Comparison of ENCODE assay signal across 8 cellular contexts in the genomic region with DNA sequence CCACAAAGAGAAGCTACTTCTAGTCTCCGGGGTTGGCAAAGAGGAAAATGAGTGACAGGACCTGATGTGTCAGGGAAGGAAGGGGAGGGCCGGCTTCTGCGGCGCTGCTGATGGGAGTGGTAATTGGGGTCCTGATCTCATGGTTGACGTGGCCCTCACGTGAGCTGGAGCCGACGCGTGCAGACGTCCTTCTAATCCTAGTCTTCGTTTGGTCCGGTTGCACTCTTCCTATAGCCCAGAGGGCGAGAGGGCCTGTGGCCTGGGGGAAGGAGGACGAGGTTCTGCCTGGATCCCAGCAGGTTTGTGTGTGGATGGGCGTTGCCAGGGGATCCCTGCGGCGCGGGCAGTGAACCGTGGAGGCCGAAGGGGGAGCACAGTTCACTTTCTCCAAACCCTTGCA. TPM values are rescaled to one million over a fixed set of nuclear protein-coding genes. Genes with fewer than 3 reads are reported as not detected.
A peak's percentile ranks its signal among the peaks of the same experiment; 100 is the strongest.
DNase-seq lines count a peak whose midpoint lies in the region; TF ChIP-seq lines count a peak whose summit lies in the region.

A gene (plus strand): TSS at position 186 of the 400 bp plus-strand sequence. CDS start 2,384 bp downstream, outside the sequence.

- H3K4me1 Mint-ChIP-seq in CD4-positive, alpha-beta memory T cell: peaks cover 3 to 17% (median 7%) of the 10 kb centered on the region in 4 donors

- no peak for TF ChIP-seq CTCF in WI38 (IDR thresholded peaks at IDR 0.05; ENCODE audit: low read depth, low read length)

- CTCF ChIA-PET in CD4-positive, alpha-beta memory T cell (lab: Charles Lee; ENCODE audit: partially characterized antibody): no interaction called here

- peak within 1 kb of the TSS in 1 of 7 donors; percentile 2 for H3K27ac Mint-ChIP-seq in CD4-positive, alpha-beta memory T cell

- 2% methylated on average over 20 of the region's 20 CpGs for WGBS in HUES64

- no peaks in the 10 kb centered on the region for H3K9me3 Mint-ChIP-seq in CD4-positive, alpha-beta memory T cell

- no peaks in the 10 kb centered on the region for H3K4me1 ChIP-seq in CD4-positive, alpha-beta memory T cell (ENCODE audit: insufficient read depth, low read length)
- H3K4me1 ChIP-seq in HUES64 (ENCODE audit: insufficient read depth, low read length): no peaks in the 10 kb centered on the region

- no peaks in the 10 kb centered on the region for H3K9me3 ChIP-seq in CD4-positive, alpha-beta memory T cell (ENCODE audit: control insufficient read depth in 1 of 2, low read length in 2 of 2)
- H3K9me3 ChIP-seq in HUES64 (ENCODE audit: insufficient read depth, low read depth, low read length): no peaks in the 10 kb centered on the region

- peak in 1 of 5 donors; percentile 4 for DNase-seq in CD4-positive, alpha-beta memory T cell
- DNase-seq in epidermal melanocyte (ENCODE audit: insufficient read length, low spot score) (peak; percentile 26), lung microvascular endothelial cell (ENCODE audit: low read depth in 2 of 2) (peak; percentile 88 to 93), SKM-1 treated with dmso at 0.1 percent for 144 hours (lab: John Stamatoyannopoulos, UW; ENCODE audit: unreplicated experiment) (no peak)
- DNase-seq in stimulated activated CD4-positive, alpha-beta T cell treated with anti-CD3 and anti-CD28 coated beads, TNF-alpha, amount 100 ng/mL, for 24 hours (ENCODE audit: low read depth in 3 of 3): peak in 2 of 3 experiments; percentile 1 to 25
- DNase-seq in effector CD4-positive, alpha-beta T cell: no peak

- POLR2A ChIA-PET in CD4-positive, alpha-beta memory T cell (lab: Charles Lee; ENCODE audit: partially characterized antibody): no interaction called here

- no peaks in the 10 kb centered on the region for H3K27me3 ChIP-seq in CD4-positive, alpha-beta memory T cell (ENCODE audit: insufficient read depth, low read length)
- no peaks in the 10 kb centered on the region for H3K27me3 ChIP-seq in HUES64 (ENCODE audit: insufficient read depth, low read length)

- intact Hi-C loops in CD4-positive, alpha-beta memory T cell (cut with micrococcal nuclease): no loop called here

- no peaks in the 10 kb centered on the region for H3K36me3 ChIP-seq in CD4-positive, alpha-beta memory T cell (ENCODE audit: insufficient read depth, low read length)
- H3K36me3 ChIP-seq in HUES64 (ENCODE audit: insufficient read depth, low read length): peaks cover 10% of the 10 kb centered on the region; the same call in 1 of the 2 replicates

- no peak within 1 kb of the TSS for H3K27ac ChIP-seq in CD4-positive, alpha-beta memory T cell (ENCODE audit: low read depth, low read length)
- H3K27ac ChIP-seq in HUES64 (ENCODE audit: low read depth, low read length): peak within 1 kb of the TSS; percentile 80

- peaks cover 3 to 16% of the 10 kb centered on the region in 2 donors for H3K27me3 Mint-ChIP-seq in CD4-positive, alpha-beta memory T cell

- no peak within 1 kb of the TSS for H3K4me3 ChIP-seq in CD4-positive, alpha-beta memory T cell (ENCODE audit: low read length in 2 of 2)
- H3K4me3 ChIP-seq in HUES64 (ENCODE audit: low read length) (peak within 1 kb of the TSS; percentile 88), WI38 (ENCODE audit: low read depth, low read length) (peak within 1 kb of the TSS; percentile 69)

- peak within 1 kb of the TSS; percentile 11 to 80 (median 75) for H3K4me3 Mint-ChIP-seq in CD4-positive, alpha-beta memory T cell

- no peaks in the 10 kb centered on the region for H3K36me3 Mint-ChIP-seq in CD4-positive, alpha-beta memory T cell

- peak within 1 kb of the TSS; percentile 85 for H3K9ac ChIP-seq in HUES64 (ENCODE audit: low read depth, low read length)

RNA-seq across cellular contexts. Expression of the gene that starts here (rescaled TPM):
- total RNA-seq in CD4-positive, alpha-beta memory T cell: under 1 TPM; 0.39 to 0.44 TPM
- under 1 TPM in 1 of 2 donors, not detected in 1; 0.32 TPM for polyA plus RNA-seq in CD4-positive, alpha-beta memory T cell
- 22.7 TPM for polyA plus RNA-seq in HUES64 (2013, experiment 1 of 2)
- polyA plus RNA-seq in HUES64 (2013, experiment 2 of 2): 23.9 TPM
- 39.7 and 55.2 TPM in 2 replicates for total RNA-seq in lung microvascular endothelial cell

Comparison
In these comparisons a context has a peak if more than half of its experiments do, and no peak if none do; other contexts are left out.
1. RNA of the gene that starts here (total RNA-seq): 39.7 to 55.2 TPM in lung microvascular endothelial cell; 0.39 to 0.44 TPM in CD4-positive, alpha-beta memory T cell; every median in the first group is over 10 times any median in the second.
2. DNase-seq: peak in epidermal melanocyte (single experiment), lung microvascular endothelial cell (2 of 2) and stimulated activated CD4-positive, alpha-beta T cell treated with anti-CD3 and anti-CD28 coated beads, TNF-alpha, amount 100 ng/mL, for 24 hours (2 of 3); none in SKM-1 treated with dmso at 0.1 percent for 144 hours (single experiment) and effector CD4-positive, alpha-beta T cell (single experiment).
3. H3K4me3 ChIP-seq: peak in HUES64 (single experiment) and WI38 (single experiment); none in CD4-positive, alpha-beta memory T cell (0 of 2).